ENCODE assay signal across 16 cellular contexts in the genomic region with DNA sequence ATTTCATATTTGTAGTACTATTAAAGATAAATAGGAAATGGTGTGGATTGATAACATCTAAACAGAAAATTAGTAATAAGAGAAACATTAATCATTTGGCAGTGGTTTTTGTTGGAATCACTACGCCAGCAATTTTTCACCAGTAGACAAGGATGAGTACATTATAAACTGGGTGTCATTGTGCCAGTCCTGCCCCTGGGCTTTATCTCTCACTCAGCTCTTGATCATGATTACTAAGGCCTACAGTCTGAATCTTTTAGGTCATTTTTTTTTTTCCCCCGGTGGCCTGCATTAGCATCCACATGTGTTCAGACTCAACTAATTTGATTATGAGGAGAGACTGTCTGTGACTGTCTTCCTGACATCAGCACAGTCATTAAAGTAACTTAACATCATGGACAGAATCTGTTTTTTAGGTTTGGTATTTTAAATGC. TPM values are rescaled to one million over a fixed set of nuclear protein-coding genes. Genes with fewer than 3 reads are reported as not detected.
"Had no signal": no experiment of that assay in that cellular context is flagged by ENCODE, and none has a peak within 500 bp of the region (broad histone marks: within the 10 kb centered on the region; RNA-seq: fewer than 3 reads in every experiment).

No MANE protein-coding gene starts in this region.

- DNase-seq: activated CD4-positive, CD25-positive, alpha-beta regulatory T cell treated with anti-CD3 and anti-CD28 coated beads, Interleukin-2, amount 50 U/mL, for 72 hours; activated naive CD4-positive, alpha-beta T cell treated with Interleukin-2 at 50 U/mL for 16 hours; activated naive CD8-positive, alpha-beta T cell treated with anti-CD3 and anti-CD28 coated beads, Interleukin-2, amount 50 U/mL, for 24 hours; dermis blood vessel endothelial cell; effector memory CD8-positive, alpha-beta T cell; hippocampal formation; kidney; left lung; naive thymus-derived CD8-positive, alpha-beta T cell; posterior cingulate gyrus; retina; stimulated activated CD4-positive, alpha-beta T cell treated with anti-CD3 and anti-CD28 coated beads, Interleukin-2, amount 100 ng/mL, for 48 hours; thyroid gland had no signal

- H3K4me1 ChIP-seq: left lung, thyroid gland had no signal

- H3K9me3 ChIP-seq: ascending aorta, left lung, thyroid gland had no signal

- H3K27ac ChIP-seq: ascending aorta, epithelial cell of prostate, left lung, thyroid gland had no signal

- H3K27me3 ChIP-seq: ascending aorta, left lung, thyroid gland had no signal

- H3K36me3 ChIP-seq: ascending aorta, left lung, thyroid gland had no signal

- H3K4me3 ChIP-seq: ascending aorta, left lung, thyroid gland had no signal

RNA-seq across cellular contexts. Expression of a gene that starts 16.2 kb away (rescaled TPM):
- total RNA-seq: activated T-helper 17 cell treated with anti-CD3 and anti-CD28 coated beads, Interleukin-2, amount 50 U/mL, for 72 hours; naive thymus-derived CD8-positive, alpha-beta T cell had no signal
- polyA plus RNA-seq: naive thymus-derived CD8-positive, alpha-beta T cell had no signal
